17 cellular contexts compared by ENCODE assay signal in the genomic region with DNA sequence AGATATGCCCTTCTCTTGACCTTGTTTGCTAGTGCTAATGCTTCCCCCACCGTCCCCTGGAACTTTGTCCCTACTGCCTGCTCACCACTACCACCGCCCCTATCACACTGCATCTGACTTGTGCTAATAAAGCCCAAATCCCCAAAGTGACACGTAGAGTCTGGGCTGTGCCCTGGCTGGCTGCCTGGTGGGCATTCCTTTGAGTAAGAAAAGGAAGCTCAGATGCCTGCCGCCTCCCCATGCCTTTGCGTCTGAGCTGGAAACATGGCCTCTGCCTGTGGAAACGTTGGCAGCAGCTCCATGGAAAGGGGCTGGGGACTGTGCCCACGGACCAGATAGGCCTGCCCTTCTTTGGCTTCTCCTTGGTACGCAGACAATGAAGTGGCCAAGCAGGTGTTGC.
DNase-seq lines count a peak whose midpoint lies in the region; FAIRE-seq and TF ChIP-seq lines count a peak whose summit lies in the region.
"Had no signal": no experiment of that assay in that cellular context is flagged by ENCODE, and none has a peak within 500 bp of the region (broad histone marks: within the 10 kb centered on the region; RNA-seq: fewer than 3 reads in every experiment).

No MANE protein-coding gene starts in this region.

- H3K4me2 ChIP-seq in astrocyte (ENCODE audit: low read length) = no peak overlapping the region

- peak overlapping the region; percentile 45 for H2AFZ ChIP-seq in astrocyte (ENCODE audit: low read depth, low read length)

- no peaks in the 10 kb centered on the region for H3K9me3 Mint-ChIP-seq in astrocyte (ENCODE audit: unreplicated experiment)
- H3K9me3 Mint-ChIP-seq: CD4-positive, alpha-beta T cell had no signal

- H3K27ac Mint-ChIP-seq in astrocyte (ENCODE audit: unreplicated experiment) = no peak overlapping the region
- H3K27ac Mint-ChIP-seq: B cell; CD4-positive, alpha-beta T cell had no signal

- H3K27me3 ChIP-seq in astrocyte (ENCODE audit: insufficient read depth, low read length) (no peaks in the 10 kb centered on the region), testis (no peaks in the 10 kb centered on the region), right atrium auricular region (no peaks in the 10 kb centered on the region)

- no peaks in the 10 kb centered on the region for H4K20me1 ChIP-seq in astrocyte (ENCODE audit: insufficient read depth, low read length)

- intact Hi-C loops in testis (cut with DNase I; ENCODE audit: low total_unique reads) = no loop called here

- 73 to 77% methylated on average over 6 to 8 of the region's 8 CpGs for WGBS in testis, 2 donors

- peak; percentile 8 for DNase-seq in AG10803 (ENCODE audit: low read depth)
- DNase-seq in astrocyte (ENCODE audit: low read depth) = no peak
- DNase-seq in islet precursor cell = peak; percentile 40
- DNase-seq in retinal pigment epithelial cell (ENCODE audit: low read depth) = peak; percentile 81
- no peak for DNase-seq in testis
- no peak for DNase-seq in activated CD4-positive, alpha-beta T cell treated with anti-CD3 and anti-CD28 coated beads for 4 hours
- DNase-seq in right atrium auricular region (ENCODE audit: low spot score) = no peak
- DNase-seq: 8988T; C1 segment of cervical spinal cord; Calu3; CD4-positive, alpha-beta T cell; DMS 273 treated with DMSO at 0.1 percent for 48 hours had no signal

- no peak overlapping the region for H3K4me3 Mint-ChIP-seq in astrocyte (ENCODE audit: unreplicated experiment)
- H3K4me3 Mint-ChIP-seq: B cell; CD4-positive, alpha-beta T cell had no signal

- H3K36me3 Mint-ChIP-seq in astrocyte (ENCODE audit: low read depth, unreplicated experiment) = no peaks in the 10 kb centered on the region

- TF ChIP-seq POLR2A in testis (IDR thresholded peaks at IDR 0.05) = no peak

- peaks cover 2% of the 10 kb centered on the region for H3K27me3 Mint-ChIP-seq in astrocyte (ENCODE audit: low read depth, unreplicated experiment)
- H3K27me3 Mint-ChIP-seq: B cell; CD4-positive, alpha-beta T cell had no signal

- H3K36me3 ChIP-seq in astrocyte (ENCODE audit: insufficient read depth, low read length) (no peaks in the 10 kb centered on the region), testis (ENCODE audit: low read depth, missing control alignments) (no peaks in the 10 kb centered on the region), right atrium auricular region (no peaks in the 10 kb centered on the region)

- no peak overlapping the region for H3K4me3 ChIP-seq in AG10803 (ENCODE audit: low read length)
- H3K4me3 ChIP-seq in astrocyte (ENCODE audit: insufficient read depth, low read depth, low read length) = no peak overlapping the region
- no peak overlapping the region for H3K4me3 ChIP-seq in retinal pigment epithelial cell (ENCODE audit: low read length)
- H3K4me3 ChIP-seq in testis = no peak overlapping the region
- H3K4me3 ChIP-seq in right atrium auricular region = no peak overlapping the region
- H3K4me3 ChIP-seq: GM12878 had no signal

- H3K4me1 Mint-ChIP-seq in astrocyte (ENCODE audit: low read depth, unreplicated experiment) = no peaks in the 10 kb centered on the region
- H3K4me1 Mint-ChIP-seq: B cell had no signal

- FAIRE-seq in astrocyte (lab: Jason Lieb, UNC) = no peak
- FAIRE-seq: GM12878, GM18507, H54 had no signal

- H3K27ac ChIP-seq in astrocyte (ENCODE audit: low read depth, low read length) (no peak overlapping the region), testis (no peak overlapping the region), right atrium auricular region (no peak overlapping the region)
- H3K27ac ChIP-seq: HL-60 had no signal

- H3K4me1 ChIP-seq in astrocyte (ENCODE audit: insufficient read depth, low read length) (no peaks in the 10 kb centered on the region), testis (no peaks in the 10 kb centered on the region), right atrium auricular region (peaks cover 0 to 17% of the 10 kb centered on the region in 2 donors)

- H3K9me3 ChIP-seq in astrocyte (ENCODE audit: insufficient read depth, low read depth, low read length) (no peaks in the 10 kb centered on the region), testis (no peaks in the 10 kb centered on the region), right atrium auricular region (no peaks in the 10 kb centered on the region)

- no peak overlapping the region for H3K9ac ChIP-seq in astrocyte (ENCODE audit: low read length)

- H3K79me2 ChIP-seq in astrocyte (ENCODE audit: insufficient read depth, low read length) = no peaks in the 10 kb centered on the region

- TF ChIP-seq CTCF in AG10803 (conservative IDR thresholded peaks at IDR 0.05; ENCODE audit: low read length) (no peak), astrocyte (IDR thresholded peaks at IDR 0.05; ENCODE audit: insufficient read depth, low read depth, low read length) (no peak), retinal pigment epithelial cell (conservative IDR thresholded peaks at IDR 0.05; ENCODE audit: low read depth, low read length) (no peak), testis (IDR thresholded peaks at IDR 0.05) (no peak), right atrium auricular region (IDR thresholded peaks at IDR 0.05) (no peak)

Comparison
In these comparisons a context has a peak if more than half of its experiments do, and no peak if none do; other contexts are left out.
1. DNase-seq: peak in AG10803 (single experiment), islet precursor cell (single experiment) and retinal pigment epithelial cell (single experiment); none in astrocyte (single experiment), testis (single experiment), activated CD4-positive, alpha-beta T cell treated with anti-CD3 and anti-CD28 coated beads for 4 hours (0 of 2) and right atrium auricular region (single experiment).